ENCODE assay signal across 11 cellular contexts in genomic region chr4:147578057-147578476, GRCh38. TPM values are rescaled to one million over a fixed set of nuclear protein-coding genes. Genes with fewer than 3 reads are reported as not detected.
DNase-seq lines count a peak whose midpoint lies in the region; ATAC-seq and TF ChIP-seq lines count a peak whose summit lies in the region.
"Had no signal": no experiment of that assay in that cellular context is flagged by ENCODE, and none has a peak within 500 bp of the region (broad histone marks: within the 10 kb centered on the region; RNA-seq: fewer than 3 reads in every experiment).

No MANE protein-coding gene starts in this region.

- no peaks in the 10 kb centered on the region for H3K27me3 ChIP-seq in left lung

- no peak overlapping the region for H3K27ac ChIP-seq in left lung
- H3K27ac ChIP-seq: skin epidermis had no signal

- H3K9me3 ChIP-seq in left lung: no peaks in the 10 kb centered on the region
- H3K9me3 ChIP-seq in mucosa of descending colon: no peaks in the 10 kb centered on the region

- no peak overlapping the region for H3K4me3 ChIP-seq in AG10803 (ENCODE audit: low read length)
- no peak overlapping the region for H3K4me3 ChIP-seq in left lung
- no peak overlapping the region for H3K4me3 ChIP-seq in mucosa of descending colon
- H3K4me3 ChIP-seq: skin epidermis had no signal

- DNase-seq in AG10803 (ENCODE audit: low read depth) (peak; percentile 83), HT-29 (ENCODE audit: low spot score) (peak; percentile 11), brain pericyte (ENCODE audit: low read depth, low spot score) (peak; percentile 89), left lung (peak in 1 of 2 donors; percentile 34), mucosa of descending colon (no peak), NCI-H146 treated with DMSO at 0.1 percent for 48 hours (lab: John Stamatoyannopoulos, UW; ENCODE audit: unreplicated experiment) (no peak)
- DNase-seq in stimulated activated CD4-positive, alpha-beta T cell treated with anti-CD3 and anti-CD28 coated beads, Interleukin-2, amount 100 ng/mL, for 24 hours: no peak
- DNase-seq in activated CD4-positive, alpha-beta T cell treated with anti-CD3 and anti-CD28 coated beads for 4 hours: no peak
- DNase-seq: activated CD4-positive, alpha-beta T cell treated with anti-CD3 and anti-CD28 coated beads, Interleukin-2, amount 50 U/mL, for 1 hour; OCI-M1 had no signal

- H3K36me3 ChIP-seq in left lung (no peaks in the 10 kb centered on the region), mucosa of descending colon (ENCODE audit: low read depth) (no peaks in the 10 kb centered on the region)

- ATAC-seq in left lung (peak; percentile 30), mucosa of descending colon (no peak)

- intact Hi-C loops in left lung (cut with DNase I) (no loop called here), mucosa of descending colon (cut with DNase I, micrococcal nuclease) (no loop called here)

- H3K4me1 ChIP-seq in left lung (no peaks in the 10 kb centered on the region), mucosa of descending colon (ENCODE audit: low read depth) (no peaks in the 10 kb centered on the region)

- TF ChIP-seq CTCF in AG10803 (conservative IDR thresholded peaks at IDR 0.05; ENCODE audit: low read length) (no peak), left lung (IDR thresholded peaks at IDR 0.05) (no peak), mucosa of descending colon (IDR thresholded peaks at IDR 0.05) (no peak)

RNA-seq across cellular contexts. Expression of gene TMEM184C, which starts 39.1 kb away (rescaled TPM):
- 17.0 and 17.1 TPM in 2 replicates for total RNA-seq in HT-29 (2014; rRNA removed; shearing (Covaris generic))
- total RNA-seq in left lung (10 to 100 TPM; 35.5 to 42.1 TPM), mucosa of descending colon (10 to 100 TPM; 37.5 to 43.3 (median 37.7) TPM)

Comparison
In these comparisons a context has a peak if more than half of its experiments do, and no peak if none do; other contexts are left out.
1. DNase-seq: peak in AG10803 (single experiment), HT-29 (single experiment) and brain pericyte (single experiment); none in stimulated activated CD4-positive, alpha-beta T cell treated with anti-CD3 and anti-CD28 coated beads, Interleukin-2, amount 100 ng/mL, for 24 hours (0 of 2), mucosa of descending colon (0 of 3), activated CD4-positive, alpha-beta T cell treated with anti-CD3 and anti-CD28 coated beads for 4 hours (0 of 2) and NCI-H146 treated with DMSO at 0.1 percent for 48 hours (single experiment).